16 cellular contexts compared by ENCODE assay signal in genomic region chr17:35684046-35684802, GRCh38. TPM values are rescaled to one million over a fixed set of nuclear protein-coding genes. Genes with fewer than 3 reads are reported as not detected.
DNase-seq lines count a peak whose midpoint lies in the region; ATAC-seq and TF ChIP-seq lines count a peak whose summit lies in the region.
"Had no signal": no experiment of that assay in that cellular context is flagged by ENCODE, and none has a peak within 500 bp of the region (broad histone marks: within the 10 kb centered on the region; RNA-seq: fewer than 3 reads in every experiment).

No MANE protein-coding gene starts in this region.

- H3K4ac ChIP-seq in neuronal stem cell (ENCODE audit: low read length): no peak overlapping the region

- no peak overlapping the region for H2BK120ac ChIP-seq in neuronal stem cell (ENCODE audit: low read depth, low read length)

- WGBS in neuronal stem cell (ENCODE audit: extremely low coverage in 2 of 2, insufficient read length in 2 of 2, insufficient replicate concordance in 1 of 2), 2 donors: no CpG with 5 or more reads among the region's 2 CpGs

- peaks cover 5% of the 10 kb centered on the region; the same call in 1 of the 2 replicates for H3K4me1 ChIP-seq in SJCRH30
- no peaks in the 10 kb centered on the region for H3K4me1 ChIP-seq in neuronal stem cell (ENCODE audit: control insufficient read depth in 2 of 2, insufficient read depth in 1 of 2, low read depth in 1 of 2, low read length in 2 of 2)
- H3K4me1 ChIP-seq in colonic mucosa: no peaks in the 10 kb centered on the region
- H3K4me1 ChIP-seq: left lung had no signal

- H3K27ac ChIP-seq in SJCRH30: no peak overlapping the region
- no peak overlapping the region for H3K27ac ChIP-seq in neuronal stem cell (replicated peaks; ENCODE audit: low read length)
- no peak overlapping the region for H3K27ac ChIP-seq in colonic mucosa
- H3K27ac ChIP-seq: left lung had no signal

- no peak for TF ChIP-seq CTCF in epithelial cell of proximal tubule (conservative IDR thresholded peaks at IDR 0.05; ENCODE audit: low read depth, low read length)
- TF ChIP-seq CTCF in colonic mucosa (IDR thresholded peaks at IDR 0.05): no peak

- no peak overlapping the region for H4K91ac ChIP-seq in neuronal stem cell (ENCODE audit: low read depth, low read length, poor library complexity)

- H2BK15ac ChIP-seq in neuronal stem cell (ENCODE audit: low read length): no peak overlapping the region

- H2AK5ac ChIP-seq in neuronal stem cell (ENCODE audit: low read depth, low read length): no peak overlapping the region

- H3K9ac ChIP-seq in neuronal stem cell (ENCODE audit: low read depth, low read length, poor library complexity) (no peak overlapping the region), colonic mucosa (ENCODE audit: low read depth in 2 of 2, low read length in 2 of 2) (no peak overlapping the region)

- no peak overlapping the region for H2AFZ ChIP-seq in neuronal stem cell (ENCODE audit: low read length)

- H3K9me3 ChIP-seq in SJCRH30 (replicated peaks) (no peaks in the 10 kb centered on the region), neuronal stem cell (replicated peaks in 1 of 2; ENCODE audit: control insufficient read depth in 2 of 2, insufficient read depth in 1 of 2, low read depth in 1 of 2, low read length in 2 of 2) (no peaks in the 10 kb centered on the region), colonic mucosa (no peaks in the 10 kb centered on the region)
- H3K9me3 ChIP-seq: left lung, MG63 had no signal

- in situ Hi-C loops in G401 (cut with HindIII; ENCODE audit: low sequenced_read_pairs): no loop called here

- no peak overlapping the region for H4K8ac ChIP-seq in neuronal stem cell (ENCODE audit: low read depth, low read length)

- H3K79me1 ChIP-seq in neuronal stem cell (ENCODE audit: low read depth, low read length): no peaks in the 10 kb centered on the region

- H3K18ac ChIP-seq in neuronal stem cell (ENCODE audit: low read length): no peak overlapping the region

- H3K4me2 ChIP-seq in neuronal stem cell (ENCODE audit: insufficient read depth, low read length, poor library complexity, severe bottlenecking): no peak overlapping the region

- H3K4me3 ChIP-seq in SJCRH30 (no peak overlapping the region), epithelial cell of proximal tubule (ENCODE audit: low read depth, low read length) (no peak overlapping the region), neuronal stem cell (ENCODE audit: low read length in 2 of 2) (no peak overlapping the region), colonic mucosa (no peak overlapping the region)
- H3K4me3 ChIP-seq: left lung, MG63 had no signal

- no peak overlapping the region for H2BK12ac ChIP-seq in neuronal stem cell (ENCODE audit: low read length)

- H3K36me3 ChIP-seq in SJCRH30: peaks cover 54% of the 10 kb centered on the region
- H3K36me3 ChIP-seq in neuronal stem cell (replicated peaks in 1 of 2; ENCODE audit: control insufficient read depth in 2 of 2, insufficient read depth in 2 of 2, low read length in 2 of 2): peaks cover 6 to 93% of the 10 kb centered on the region in 2 donors
- H3K36me3 ChIP-seq in colonic mucosa: peaks cover 11% of the 10 kb centered on the region

- ATAC-seq in HG03571 (IDR thresholded peaks at IDR 0.05; ENCODE audit: unreplicated experiment): no peak
- ATAC-seq: stimulated activated naive CD8-positive, alpha-beta T cell treated with anti-CD3 and anti-CD28 coated beads, Interleukin-15, Interleukin-2, amounts not matched to agents 100 U/mL and 50 U/mL, for 24 hours had no signal

- DNase-seq in G401 (ENCODE audit: low spot score): peak; percentile 9
- DNase-seq in SJCRH30: peak; percentile 19 to 61
- peak; percentile 31 for DNase-seq in epithelial cell of proximal tubule (ENCODE audit: low read depth)
- DNase-seq in neuronal stem cell (ENCODE audit: low spot score): peak; percentile 4
- DNase-seq in DMS53 treated with DMSO at 0.1 percent for 48 hours (lab: John Stamatoyannopoulos, UW; ENCODE audit: unreplicated experiment): no peak
- DNase-seq in colonic mucosa: no peak
- DNase-seq in NCI-H1417 (lab: John Stamatoyannopoulos, UW): no peak
- DNase-seq: activated CD4-positive, CD25-positive, alpha-beta regulatory T cell; activated T-cell treated with anti-CD3 and anti-CD28 coated beads, Interleukin-2, amount 50 U/mL, for 24 hours; erythroblast; left lung; MG63; SHP77 treated with DMSO at 0.1 percent for 48 hours; stimulated activated CD4-positive, alpha-beta T cell treated with anti-CD3 and anti-CD28 coated beads, Interleukin-2, amount 100 ng/mL, for 48 hours; stimulated activated naive CD8-positive, alpha-beta T cell treated with anti-CD3 and anti-CD28 coated beads, Interleukin-15, Interleukin-2, amounts not matched to agents 100 U/mL and 50 U/mL, for 24 hours had no signal

- H3K23ac ChIP-seq in neuronal stem cell (ENCODE audit: low read depth, low read length, poor library complexity): no peak overlapping the region

- no peak overlapping the region for H2BK5ac ChIP-seq in neuronal stem cell (ENCODE audit: low read length)

- H3K27me3 ChIP-seq in SJCRH30 (no peaks in the 10 kb centered on the region), neuronal stem cell (ENCODE audit: control insufficient read depth in 3 of 3, insufficient read depth in 3 of 3, low read depth in 1 of 3, low read length in 3 of 3) (no peaks in the 10 kb centered on the region), colonic mucosa (no peaks in the 10 kb centered on the region)
- H3K27me3 ChIP-seq: left lung, MG63 had no signal

- H3K14ac ChIP-seq in neuronal stem cell (ENCODE audit: low read length): no peak overlapping the region

- intact Hi-C loops in colonic mucosa (cut with DNase I): no loop called here

RNA-seq across cellular contexts. Expression of gene RASL10B, which starts 47.2 kb away (rescaled TPM):
- 18.4 and 19.5 TPM in 2 replicates for total RNA-seq in G401 (2014; rRNA removed; shearing (Covaris generic))
- 28.3 and 29.2 TPM in 2 replicates for total RNA-seq in SJCRH30 (2014; rRNA removed; shearing (Covaris generic))
- 0.92 and 1.6 TPM in 2 replicates for total RNA-seq in epithelial cell of proximal tubule
- polyA plus RNA-seq in neuronal stem cell (2013, experiment 1 of 2): 20.8 TPM
- 20.9 TPM for polyA plus RNA-seq in neuronal stem cell (2013, experiment 2 of 2)
- total RNA-seq in colonic mucosa: under 1 TPM; 0.07 to 0.21 TPM

Comparison
In these comparisons a context has a peak if more than half of its experiments do, and no peak if none do; other contexts are left out.
1. DNase-seq: peak in G401 (single experiment), SJCRH30 (2 of 2), epithelial cell of proximal tubule (single experiment) and neuronal stem cell (single experiment); none in DMS53 treated with DMSO at 0.1 percent for 48 hours (single experiment), colonic mucosa (single experiment) and NCI-H1417 (0 of 3).